ENCODE assay signal across 8 cellular contexts in the genomic region with DNA sequence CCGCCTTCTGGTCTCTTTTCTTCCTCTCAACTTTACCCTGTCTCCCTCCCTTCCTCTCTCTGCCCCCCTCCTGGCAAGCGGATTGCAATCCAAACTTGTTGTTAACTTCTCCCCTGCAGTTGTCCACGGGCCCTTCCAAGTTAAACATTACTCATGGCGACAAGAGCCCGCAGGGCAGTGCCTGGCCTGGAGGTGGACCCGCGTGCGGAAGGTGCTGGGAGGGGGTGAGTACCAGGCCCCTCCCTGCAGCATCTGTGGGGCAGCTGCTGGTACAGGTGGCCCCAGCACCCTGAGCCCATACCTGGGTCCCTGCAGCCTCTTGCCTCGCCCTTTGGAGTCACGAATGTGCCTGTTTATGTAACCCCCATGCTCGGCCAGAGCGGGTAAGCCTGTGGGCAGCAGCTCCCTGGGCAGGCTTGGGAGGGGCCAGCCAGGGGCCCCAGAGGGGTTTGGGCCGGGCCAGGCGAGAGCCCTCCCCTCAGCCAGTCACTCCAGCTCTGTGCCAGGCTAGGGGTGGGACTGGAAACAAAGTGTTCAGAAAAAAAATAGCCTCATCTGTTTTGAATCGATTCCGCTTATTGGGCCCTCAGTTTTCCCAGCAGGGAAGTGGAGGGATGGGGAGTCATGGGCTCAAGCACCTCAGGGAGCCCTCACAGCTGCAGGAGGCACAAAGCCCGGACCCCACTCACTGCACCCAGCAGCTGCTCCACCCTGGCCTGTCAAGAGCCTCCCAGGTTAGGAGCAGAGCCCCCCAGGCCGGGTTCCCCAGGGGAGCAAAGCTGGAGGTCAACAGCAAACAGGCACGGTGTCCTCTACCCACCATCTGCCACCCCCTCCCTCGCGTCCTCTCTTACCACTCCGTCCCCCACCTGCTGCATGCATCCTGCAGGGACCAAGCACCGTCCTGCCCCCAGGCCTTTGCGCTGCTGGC. TPM values are rescaled to one million over a fixed set of nuclear protein-coding genes. Genes with fewer than 3 reads are reported as not detected.
DNase-seq lines count a peak whose midpoint lies in the region; ATAC-seq, FAIRE-seq and TF ChIP-seq lines count a peak whose summit lies in the region.

No MANE protein-coding gene starts in this region.

- no peaks in the 10 kb centered on the region for H4K20me1 ChIP-seq in astrocyte (ENCODE audit: insufficient read depth, low read length)

- intact Hi-C loops in right cardiac atrium (cut with DNase I) = no loop called here

- no peaks in the 10 kb centered on the region for H3K79me2 ChIP-seq in astrocyte (ENCODE audit: insufficient read depth, low read length)

- FAIRE-seq in astrocyte (lab: Jason Lieb, UNC) = no peak

- H3K27me3 Mint-ChIP-seq in astrocyte (ENCODE audit: low read depth, unreplicated experiment) = peaks cover 5% of the 10 kb centered on the region

- no peak overlapping the region for H2AFZ ChIP-seq in astrocyte (ENCODE audit: low read depth, low read length)

- no peaks in the 10 kb centered on the region for H3K36me3 ChIP-seq in astrocyte (ENCODE audit: insufficient read depth, low read length)

- peak overlapping the region; percentile 29 for H3K9ac ChIP-seq in astrocyte (ENCODE audit: low read length)

- peak overlapping the region; percentile 76 for H3K4me2 ChIP-seq in astrocyte (ENCODE audit: low read length)

- peak; percentile 93 for DNase-seq in GOT3 (lab: John Stamatoyannopoulos, UW)
- DNase-seq in astrocyte (ENCODE audit: low read depth) = peak; percentile 83
- peak; percentile 84 to 89 (median 85) for DNase-seq in right cardiac atrium
- peak; percentile 88 for DNase-seq in smooth muscle cell of the brain vasculature (ENCODE audit: low read depth, low spot score)
- DNase-seq in T-helper 1 cell = no peak
- no peak for DNase-seq in 8988T
- no peak for DNase-seq in NCI-H1694 (lab: John Stamatoyannopoulos, UW)

- no peak overlapping the region for H3K4me3 Mint-ChIP-seq in astrocyte (ENCODE audit: unreplicated experiment)

- peaks cover 3% of the 10 kb centered on the region for H3K36me3 Mint-ChIP-seq in astrocyte (ENCODE audit: low read depth, unreplicated experiment)

- H3K9me3 ChIP-seq in astrocyte (ENCODE audit: insufficient read depth, low read depth, low read length) (no peaks in the 10 kb centered on the region), right cardiac atrium (ENCODE audit: control insufficient read depth, low read length) (no peaks in the 10 kb centered on the region)

- H3K9me3 Mint-ChIP-seq in astrocyte (ENCODE audit: unreplicated experiment) = no peaks in the 10 kb centered on the region

- no peak overlapping the region for H3K27ac Mint-ChIP-seq in astrocyte (ENCODE audit: unreplicated experiment)

- no peak for TF ChIP-seq CTCF in astrocyte (IDR thresholded peaks at IDR 0.05; ENCODE audit: insufficient read depth, low read depth, low read length)

- H3K27ac ChIP-seq in astrocyte (ENCODE audit: low read depth, low read length) (peak overlapping the region; percentile 30), right cardiac atrium (ENCODE audit: low read length) (peak overlapping the region; percentile 28)

- no peak overlapping the region for H3K4me3 ChIP-seq in astrocyte (ENCODE audit: insufficient read depth, low read depth, low read length)
- H3K4me3 ChIP-seq in right cardiac atrium (ENCODE audit: low read length) = no peak overlapping the region

- peaks cover 3% of the 10 kb centered on the region for H3K4me1 Mint-ChIP-seq in astrocyte (ENCODE audit: low read depth, unreplicated experiment)

- 61% methylated on average over 24 of the region's 24 CpGs for WGBS in right cardiac atrium

- ATAC-seq in right cardiac atrium (peak; percentile 0 to 15), GM21360 (IDR thresholded peaks at IDR 0.05; ENCODE audit: unreplicated experiment) (no peak)

- H3K27me3 ChIP-seq in astrocyte (ENCODE audit: insufficient read depth, low read length) = no peaks in the 10 kb centered on the region
- H3K27me3 ChIP-seq in right cardiac atrium (ENCODE audit: control insufficient read depth, insufficient read depth) = no peaks in the 10 kb centered on the region

- H3K4me1 ChIP-seq in astrocyte (ENCODE audit: insufficient read depth, low read length) (peaks cover 62% of the 10 kb centered on the region), right cardiac atrium (ENCODE audit: control insufficient read depth, insufficient read depth, low read length) (peaks cover 16% of the 10 kb centered on the region)

RNA-seq across cellular contexts. Expression of a gene that starts 14.0 kb away (rescaled TPM):
- total RNA-seq in astrocyte = 114 and 124 TPM in 2 replicates
- total RNA-seq in right cardiac atrium = 10 to 100 TPM; 35.5 to 49.3 (median 37.2) TPM
- 56.3 TPM for polyA plus RNA-seq in right cardiac atrium

RNA-seq across cellular contexts. Expression of a gene that starts 19.5 kb away (rescaled TPM):
- total RNA-seq in astrocyte = 63.4 and 66.2 TPM in 2 replicates
- total RNA-seq in right cardiac atrium = 10 to 100 TPM; 56.7 to 83.1 (median 68.9) TPM
- polyA plus RNA-seq in right cardiac atrium = 35.6 TPM

Comparison
In these comparisons a context has a peak if more than half of its experiments do, and no peak if none do; other contexts are left out.
1. DNase-seq: peak in GOT3 (single experiment), astrocyte (single experiment), right cardiac atrium (3 of 3) and smooth muscle cell of the brain vasculature (single experiment); none in T-helper 1 cell (0 of 5), 8988T (single experiment) and NCI-H1694 (single experiment).